Comparison of ENCODE assay signal across 15 cellular contexts in genomic region chrX:24235084-24235710, GRCh38.
DNase-seq lines count a peak whose midpoint lies in the region; ATAC-seq, FAIRE-seq and TF ChIP-seq lines count a peak whose summit lies in the region.
"Had no signal": no experiment of that assay in that cellular context is flagged by ENCODE, and none has a peak within 500 bp of the region (broad histone marks: within the 10 kb centered on the region; RNA-seq: fewer than 3 reads in every experiment).

No MANE protein-coding gene starts in this region.

- H3K9ac ChIP-seq in GM12878 (ENCODE audit: control insufficient read depth, insufficient read depth, low read length) = 0 out of 2 replicates have a peak overlapping the region, but pooled peaks have one; percentile 32

- DNase-seq in GM20000 (ENCODE audit: low spot score) = peak; percentile 6
- DNase-seq in GM12878 (ENCODE audit: low read depth, low spot score) = no peak
- DNase-seq in Right ventricle myocardium inferior (ENCODE audit: missing footprints) = no peak
- DNase-seq in NCI-H446 treated with DMSO at 0.1 percent for 48 hours (lab: John Stamatoyannopoulos, UW) = no peak
- DNase-seq: BE2C, heart left ventricle, NCI-H1092, transverse colon had no signal

- ATAC-seq in GM18858 (IDR thresholded peaks at IDR 0.05; ENCODE audit: unreplicated experiment) (peak; percentile 42), HG03064 (IDR thresholded peaks at IDR 0.05; ENCODE audit: low read depth, unreplicated experiment) (peak; percentile 61), GM12878 (peak; percentile 91), Right ventricle myocardium inferior (no peak), HG03565 (IDR thresholded peaks at IDR 0.05; ENCODE audit: unreplicated experiment) (no peak), HG02759 (IDR thresholded peaks at IDR 0.05; ENCODE audit: unreplicated experiment) (no peak)
- ATAC-seq: activated T-helper 17 cell treated with anti-CD3 and anti-CD28 coated beads, Interleukin-2, amount 50 U/mL, for 72 hours; heart left ventricle; stimulated activated memory B cell treated with anti-CD40 and anti-IgM and Interleukin-4, amounts not matched to agents 10 μg/mL and 1 μg/mL and 100 μg/mL, for 72 hours had no signal

- FAIRE-seq in GM12878 (lab: Jason Lieb, UNC) = no peak
- FAIRE-seq: islet of Langerhans had no signal

- in situ Hi-C loops in GM12878 (cut with MboI) = no loop called here

- no peaks in the 10 kb centered on the region for H3K36me3 ChIP-seq in GM12878 (ENCODE audit: control insufficient read depth in 2 of 2, insufficient read depth in 2 of 2, low read length in 1 of 2)
- H3K36me3 ChIP-seq: BE2C, heart left ventricle, transverse colon had no signal

- H2AFZ ChIP-seq in GM12878 (ENCODE audit: control insufficient read depth, low read depth, low read length) = peak overlapping the region; percentile 83

- H3K4me2 ChIP-seq in GM12878 (ENCODE audit: control insufficient read depth, insufficient read depth) = peak overlapping the region; percentile 45

- H3K27me3 ChIP-seq in GM12878 (replicated peaks in 1 of 2; ENCODE audit: control insufficient read depth in 2 of 2, insufficient read depth in 2 of 2, low read length in 1 of 2) = no peaks in the 10 kb centered on the region
- H3K27me3 ChIP-seq: BE2C, transverse colon had no signal

- no peak for TF ChIP-seq CTCF in GM20000 (IDR thresholded peaks at IDR 0.05; ENCODE audit: extremely low read depth, missing control alignments)
- TF ChIP-seq CTCF in GM12878 (IDR thresholded peaks at IDR 0.05 in 2 of 3, conservative IDR thresholded peaks at IDR 0.05 in 1 of 3; ENCODE audit: control insufficient read depth in 2 of 3, extremely low read depth in 1 of 3, insufficient read depth in 1 of 3, low read depth in 3 of 3, low read length in 3 of 3) = no peak

- H4K20me1 ChIP-seq in GM12878 (ENCODE audit: control insufficient read depth, insufficient read depth) = no peaks in the 10 kb centered on the region

- 0% methylated on average over 2 of the region's 2 CpGs for WGBS in GM12878 (ENCODE audit: insufficient coverage, insufficient replicate concordance, low lambda C conversion rate, missing lambda C conversion rate)

- H3K27ac ChIP-seq in GM12878 (ENCODE audit: control insufficient read depth, insufficient read depth) = peak overlapping the region; percentile 71
- H3K27ac ChIP-seq: heart left ventricle, transverse colon had no signal

- no peak for TF ChIP-seq RAD21 in GM12878 (IDR thresholded peaks at IDR 0.05; ENCODE audit: insufficient read depth, low read depth, low read length)

- H3K9me3 ChIP-seq in GM12878 (replicated peaks; ENCODE audit: control insufficient read depth, insufficient read depth, low read length) = peaks cover 2% of the 10 kb centered on the region; the same call in 2 of the 3 replicates
- H3K9me3 ChIP-seq: BE2C, heart left ventricle, transverse colon had no signal

- CTCF ChIA-PET in GM12878 (lab: Yijun Ruan, JAX) = interaction anchor here (0.6 to 5.2 kb wide), 5 partner anchors 8 to 181 kb away, joined by 3 to 26 read pairs (median 4); no protein-coding TSS in a partner anchor

- no peak for TF ChIP-seq POLR2A in GM12878 (IDR thresholded peaks at IDR 0.05; ENCODE audit: low read depth, low read length)

- peak overlapping the region; percentile 38; the same call in 1 of the 2 replicates for H3K4me3 ChIP-seq in GM12878
- H3K4me3 ChIP-seq: heart left ventricle, transverse colon had no signal

- intact Hi-C loops in GM12878 (cut with micrococcal nuclease; ENCODE audit: unreplicated experiment) = no loop called here
- intact Hi-C loops in Right ventricle myocardium inferior (cut with DNase I) = loop anchor here (10.0 kb wide), 1 partner anchor 320 kb away; no protein-coding TSS in a partner anchor

- RAD21 ChIA-PET in GM12878 (lab: Charles Lee; ENCODE audit: unreplicated experiment) = no interaction called here

- H3K4me1 ChIP-seq in GM12878 (ENCODE audit: control insufficient read depth, insufficient read depth, low read length) = peaks cover 13% of the 10 kb centered on the region
- H3K4me1 ChIP-seq: BE2C, transverse colon had no signal

- BruUV-seq in GM12878 (replicated peaks; lab: Mats Ljungman, UMichigan) = no TSS peak

- SMC1A ChIA-PET in GM12878 (lab: Charles Lee; ENCODE audit: uncharacterized antibody, unreplicated experiment) = interaction anchor here (1.5 kb wide), 2 partner anchors 8 to 50 kb away, joined by 3 to 7 read pairs; no protein-coding TSS in a partner anchor

- POLR2A ChIA-PET in GM12878 (lab: Charles Lee) = interaction anchor here (1.5 kb wide), 1 partner anchor 9 kb away, joined by 4 read pairs; no protein-coding TSS in a partner anchor

- H3K79me2 ChIP-seq in GM12878 (ENCODE audit: control insufficient read depth, insufficient read depth, low read length) = no peaks in the 10 kb centered on the region

- no peak for TF ChIP-seq EP300 in GM12878 (IDR thresholded peaks at IDR 0.05; ENCODE audit: borderline replicate concordance in 1 of 2, control insufficient read depth in 1 of 2, low read depth in 2 of 2, low read length in 2 of 2)

TF ChIP-seq in GM12878, 131 proteins besides CTCF, POLR2A, EP300 and RAD21 (continues in another document):
- TF ChIP-seq SUZ12 (IDR thresholded peaks at IDR 0.05; ENCODE audit: unreplicated experiment) = no peak
- no peak for TF ChIP-seq SIX5 (IDR thresholded peaks at IDR 0.05; ENCODE audit: low read depth, low read length, severe bottlenecking)
- TF ChIP-seq RB1 (IDR thresholded peaks at IDR 0.05; ENCODE audit: borderline replicate concordance) = no peak
- no peak for TF ChIP-seq RBBP5 (conservative IDR thresholded peaks at IDR 0.05)
- no peak for TF ChIP-seq MAX (IDR thresholded peaks at IDR 0.05; ENCODE audit: low read depth, low read length)
- no peak for TF ChIP-seq RELA (IDR thresholded peaks at IDR 0.05; ENCODE audit: borderline replicate concordance, partially characterized antibody)
- no peak for TF ChIP-seq POLR2AphosphoS5 (IDR thresholded peaks at IDR 0.05; ENCODE audit: low read length)
- peak; percentile 59; the same call in 1 of the 2 replicates for TF ChIP-seq RUNX3 (IDR thresholded peaks at IDR 0.05; ENCODE audit: low read length)
- no peak for TF ChIP-seq USF2 (IDR thresholded peaks at IDR 0.05; ENCODE audit: borderline replicate concordance, low read depth, low read length)
- TF ChIP-seq MEF2B (IDR thresholded peaks at IDR 0.05; ENCODE audit: partially characterized antibody, poor library complexity, severe bottlenecking) = peak; percentile 54
- TF ChIP-seq, protein P1, sequence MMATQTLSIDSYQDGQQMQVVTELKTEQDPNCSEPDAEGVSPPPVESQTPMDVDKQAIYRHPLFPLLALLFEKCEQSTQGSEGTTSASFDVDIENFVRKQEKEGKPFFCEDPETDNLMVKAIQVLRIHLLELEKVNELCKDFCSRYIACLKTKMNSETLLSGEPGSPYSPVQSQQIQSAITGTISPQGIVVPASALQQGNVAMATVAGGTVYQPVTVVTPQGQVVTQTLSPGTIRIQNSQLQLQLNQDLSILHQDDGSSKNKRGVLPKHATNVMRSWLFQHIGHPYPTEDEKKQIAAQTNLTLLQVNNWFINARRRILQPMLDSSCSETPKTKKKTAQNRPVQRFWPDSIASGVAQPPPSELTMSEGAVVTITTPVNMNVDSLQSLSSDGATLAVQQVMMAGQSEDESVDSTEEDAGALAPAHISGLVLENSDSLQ (IDR thresholded peaks at IDR 0.05) = no peak
- 0 out of 2 replicates have a peak, but pooled peaks have one; percentile 39 for TF ChIP-seq ZNF687 (IDR thresholded peaks at IDR 0.05)
- peak; percentile 65; the same call in 1 of the 2 replicates for TF ChIP-seq NR2F1 (conservative IDR thresholded peaks at IDR 0.05)

Comparison
In these comparisons a context has a peak if more than half of its experiments do, and no peak if none do; other contexts are left out.
1. ATAC-seq: peak in GM18858 (single experiment), HG03064 (single experiment) and GM12878 (single experiment); none in Right ventricle myocardium inferior (single experiment), HG03565 (single experiment) and HG02759 (single experiment).